In genomic region chr12:42446761-42447160, GRCh38 we compare ENCODE assay signal across 1 cellular context.
TF ChIP-seq lines count a peak whose summit lies in the region.

No MANE protein-coding gene starts in this region.

TF ChIP-seq in GM12878, 131 proteins besides CTCF, POLR2A, EP300 and RAD21 (continued from another document):
- TF ChIP-seq IRF5 (IDR thresholded peaks at IDR 0.05; ENCODE audit: borderline replicate concordance) = no peak
